In genomic region chr7:142753925-142754491, GRCh38 we compare ENCODE assay signal across 9 cellular contexts. TPM values are rescaled to one million over a fixed set of nuclear protein-coding genes. Genes with fewer than 3 reads are reported as not detected.
DNase-seq lines count a peak whose midpoint lies in the region; TF ChIP-seq lines count a peak whose summit lies in the region.
"Not testable (repeated sequence)": the region's sequence is repeated elsewhere in the genome, so short reads cannot be mapped to it uniquely, and the experiment has no call there.
"Had no signal": no experiment of that assay in that cellular context is flagged by ENCODE, and none has a peak within 500 bp of the region (broad histone marks: within the 10 kb centered on the region; RNA-seq: fewer than 3 reads in every experiment).

No MANE protein-coding gene starts in this region.

- not testable (repeated sequence) for H3K36me3 ChIP-seq in SK-N-SH (replicated peaks in 1 of 2; ENCODE audit: control insufficient read depth in 1 of 2, insufficient read depth in 2 of 2, low read length in 1 of 2); testis (ENCODE audit: low read depth, missing control alignments)

- WGBS in SK-N-SH (ENCODE audit: low lambda C conversion rate) = 2% methylated on average over 5 of the region's 5 CpGs
- 48 to 53% methylated on average over 4 to 5 of the region's 5 CpGs for WGBS in testis, 2 donors

- not testable (repeated sequence) for TF ChIP-seq EP300 in SK-N-SH (IDR thresholded peaks at IDR 0.05; ENCODE audit: borderline replicate concordance in 1 of 2, low read depth in 1 of 2, low read length in 1 of 2)

- H3K79me2 ChIP-seq in SK-N-SH (ENCODE audit: insufficient read depth) = not testable (repeated sequence)

- not testable (repeated sequence) for H4K20me1 ChIP-seq in SK-N-SH (ENCODE audit: insufficient read depth)

- CTCF ChIA-PET in SK-N-SH (lab: Yijun Ruan, JAX) = interaction anchor here (1.2 to 1.9 kb wide), 3 partner anchors 20 to 219 kb away, joined by 3 to 4 read pairs (median 4); no protein-coding TSS in a partner anchor

- H3K9me2 ChIP-seq in SK-N-SH = not testable (repeated sequence)

- not testable (repeated sequence) for TF ChIP-seq POLR2A in testis (IDR thresholded peaks at IDR 0.05)

- H3K27ac ChIP-seq in SK-N-SH (ENCODE audit: low read depth in 2 of 2, low read length in 1 of 2); testis: not testable (repeated sequence)

- peaks cover 34% of the 10 kb centered on the region; the same call in 1 of the 2 replicates for H3K27me3 ChIP-seq in SK-N-SH (ENCODE audit: insufficient read depth)
- H3K27me3 ChIP-seq in testis = not testable (repeated sequence)

- POLR2A ChIA-PET in SK-N-SH (lab: Yijun Ruan, JAX) = not testable (repeated sequence)

- not testable (repeated sequence) for TF ChIP-seq CTCF in SK-N-SH (IDR thresholded peaks at IDR 0.05); fibroblast of mammary gland (conservative IDR thresholded peaks at IDR 0.05; ENCODE audit: control insufficient read depth, insufficient read depth, low read depth, low read length); testis (IDR thresholded peaks at IDR 0.05)

- peaks cover 0 to 10% of the 10 kb centered on the region in 2 experiments; a peak in 1 of 4 replicates for H3K4me1 ChIP-seq in SK-N-SH (ENCODE audit: control insufficient read depth in 1 of 2, insufficient read depth in 2 of 2, low read depth in 1 of 2, low read length in 1 of 2)
- H3K4me1 ChIP-seq in testis = not testable (repeated sequence)

- not testable (repeated sequence) for H3K9ac ChIP-seq in SK-N-SH

- not testable (repeated sequence) for H3K4me2 ChIP-seq in SK-N-SH

- H3F3A ChIP-seq in SK-N-SH (replicated peaks; ENCODE audit: insufficient read depth) = not testable (repeated sequence)

- not testable (repeated sequence) for H2AFZ ChIP-seq in SK-N-SH (ENCODE audit: low read depth)

- not testable (repeated sequence) for H3K9me3 ChIP-seq in SK-N-SH, testis

- peak; percentile 32 for DNase-seq in HCEC 1CT
- peak; percentile 35 for DNase-seq in NCI-H82 (lab: John Stamatoyannopoulos, UW)
- DNase-seq in SK-N-SH = peak; percentile 34
- DNase-seq in cerebellar cortex (ENCODE audit: low spot score) = peak; percentile 18
- peak; percentile 56 for DNase-seq in fibroblast of mammary gland (ENCODE audit: low read depth)
- DNase-seq in islet precursor cell = peak; percentile 28
- peak; percentile 61 for DNase-seq in testis

- not testable (repeated sequence) for H3K4me3 ChIP-seq in SK-N-SH (ENCODE audit: low read depth in 2 of 2, low read length in 1 of 2); fibroblast of mammary gland (ENCODE audit: control insufficient read depth, low read depth, low read length); testis

- intact Hi-C loops in testis (cut with DNase I; ENCODE audit: low total_unique reads) = not testable (repeated sequence)

- not testable (repeated sequence) for TF ChIP-seq RAD21 in SK-N-SH (IDR thresholded peaks at IDR 0.05; ENCODE audit: low read length)

TF ChIP-seq in SK-N-SH, 30 proteins besides CTCF, POLR2A, EP300 and RAD21:
- TF ChIP-seq GATA2 (CRISPR knock-in tag; IDR thresholded peaks at IDR 0.05) = 0 out of 2 replicates have a peak, but pooled peaks have one; percentile 26
- TF ChIP-seq TCF12 (IDR thresholded peaks at IDR 0.05) = peak; percentile 22; the same call in 1 of the 2 replicates

RNA-seq across cellular contexts. Expression of gene PRSS1, which starts 4.7 kb away (rescaled TPM):
- polyA plus RNA-seq in SK-N-SH (2012; rRNA removed) (not detected in 2 replicates), testis (ENCODE audit: insufficient read depth, low read depth, low replicate concordance) (not detected)
- not detected in 2 replicates for polyA plus RNA-seq in SK-N-SH (2012; cell fraction: cytosol; rRNA removed)
- not detected in 2 replicates for polyA plus RNA-seq in SK-N-SH (2012; cell fraction: nucleus; rRNA removed)
- not detected for total RNA-seq in testis
- total RNA-seq: GM23338 had no signal
- polyA plus RNA-seq: CD4-positive, alpha-beta memory T cell; GM23338 had no signal

RNA-seq across cellular contexts. Expression of gene PRSS2, which starts 16.8 kb away (rescaled TPM):
- polyA plus RNA-seq in SK-N-SH (2012; rRNA removed) (not detected in 2 replicates), testis (ENCODE audit: insufficient read depth, low read depth, low replicate concordance) (not detected)
- not detected in 2 replicates for polyA plus RNA-seq in SK-N-SH (2012; cell fraction: cytosol; rRNA removed)
- polyA plus RNA-seq in SK-N-SH (2012; cell fraction: nucleus; rRNA removed) = not detected in 2 replicates
- not detected for total RNA-seq in testis
- total RNA-seq: CD4-positive, alpha-beta memory T cell; GM23338 had no signal
- polyA plus RNA-seq: CD4-positive, alpha-beta memory T cell; GM23338 had no signal
